1 cellular context compared by ENCODE assay signal in the genomic region with DNA sequence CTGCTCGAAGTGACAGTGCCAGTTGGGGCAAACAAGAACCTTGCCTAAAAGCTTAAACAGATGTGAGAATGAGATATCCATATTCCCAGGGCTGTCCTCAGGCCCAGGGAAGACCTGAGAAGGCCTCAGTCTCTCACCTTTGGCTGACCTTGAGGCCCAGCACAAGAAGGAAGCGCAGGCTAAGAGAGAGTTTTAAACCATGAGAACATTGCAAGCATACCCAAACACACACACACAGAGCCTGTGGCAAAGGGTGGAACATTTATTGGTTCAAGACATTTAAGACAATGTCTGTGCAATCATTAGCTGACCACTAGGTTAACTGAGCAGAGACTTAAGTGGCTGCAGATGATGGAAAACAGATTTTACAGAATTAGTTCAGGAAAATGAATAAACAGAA.
TF ChIP-seq lines count a peak whose summit lies in the region.

No MANE protein-coding gene starts in this region.

TF ChIP-seq in GM23338, 12 proteins besides CTCF, POLR2A, EP300 and RAD21 (continued from another document):
- TF ChIP-seq, protein P1, sequence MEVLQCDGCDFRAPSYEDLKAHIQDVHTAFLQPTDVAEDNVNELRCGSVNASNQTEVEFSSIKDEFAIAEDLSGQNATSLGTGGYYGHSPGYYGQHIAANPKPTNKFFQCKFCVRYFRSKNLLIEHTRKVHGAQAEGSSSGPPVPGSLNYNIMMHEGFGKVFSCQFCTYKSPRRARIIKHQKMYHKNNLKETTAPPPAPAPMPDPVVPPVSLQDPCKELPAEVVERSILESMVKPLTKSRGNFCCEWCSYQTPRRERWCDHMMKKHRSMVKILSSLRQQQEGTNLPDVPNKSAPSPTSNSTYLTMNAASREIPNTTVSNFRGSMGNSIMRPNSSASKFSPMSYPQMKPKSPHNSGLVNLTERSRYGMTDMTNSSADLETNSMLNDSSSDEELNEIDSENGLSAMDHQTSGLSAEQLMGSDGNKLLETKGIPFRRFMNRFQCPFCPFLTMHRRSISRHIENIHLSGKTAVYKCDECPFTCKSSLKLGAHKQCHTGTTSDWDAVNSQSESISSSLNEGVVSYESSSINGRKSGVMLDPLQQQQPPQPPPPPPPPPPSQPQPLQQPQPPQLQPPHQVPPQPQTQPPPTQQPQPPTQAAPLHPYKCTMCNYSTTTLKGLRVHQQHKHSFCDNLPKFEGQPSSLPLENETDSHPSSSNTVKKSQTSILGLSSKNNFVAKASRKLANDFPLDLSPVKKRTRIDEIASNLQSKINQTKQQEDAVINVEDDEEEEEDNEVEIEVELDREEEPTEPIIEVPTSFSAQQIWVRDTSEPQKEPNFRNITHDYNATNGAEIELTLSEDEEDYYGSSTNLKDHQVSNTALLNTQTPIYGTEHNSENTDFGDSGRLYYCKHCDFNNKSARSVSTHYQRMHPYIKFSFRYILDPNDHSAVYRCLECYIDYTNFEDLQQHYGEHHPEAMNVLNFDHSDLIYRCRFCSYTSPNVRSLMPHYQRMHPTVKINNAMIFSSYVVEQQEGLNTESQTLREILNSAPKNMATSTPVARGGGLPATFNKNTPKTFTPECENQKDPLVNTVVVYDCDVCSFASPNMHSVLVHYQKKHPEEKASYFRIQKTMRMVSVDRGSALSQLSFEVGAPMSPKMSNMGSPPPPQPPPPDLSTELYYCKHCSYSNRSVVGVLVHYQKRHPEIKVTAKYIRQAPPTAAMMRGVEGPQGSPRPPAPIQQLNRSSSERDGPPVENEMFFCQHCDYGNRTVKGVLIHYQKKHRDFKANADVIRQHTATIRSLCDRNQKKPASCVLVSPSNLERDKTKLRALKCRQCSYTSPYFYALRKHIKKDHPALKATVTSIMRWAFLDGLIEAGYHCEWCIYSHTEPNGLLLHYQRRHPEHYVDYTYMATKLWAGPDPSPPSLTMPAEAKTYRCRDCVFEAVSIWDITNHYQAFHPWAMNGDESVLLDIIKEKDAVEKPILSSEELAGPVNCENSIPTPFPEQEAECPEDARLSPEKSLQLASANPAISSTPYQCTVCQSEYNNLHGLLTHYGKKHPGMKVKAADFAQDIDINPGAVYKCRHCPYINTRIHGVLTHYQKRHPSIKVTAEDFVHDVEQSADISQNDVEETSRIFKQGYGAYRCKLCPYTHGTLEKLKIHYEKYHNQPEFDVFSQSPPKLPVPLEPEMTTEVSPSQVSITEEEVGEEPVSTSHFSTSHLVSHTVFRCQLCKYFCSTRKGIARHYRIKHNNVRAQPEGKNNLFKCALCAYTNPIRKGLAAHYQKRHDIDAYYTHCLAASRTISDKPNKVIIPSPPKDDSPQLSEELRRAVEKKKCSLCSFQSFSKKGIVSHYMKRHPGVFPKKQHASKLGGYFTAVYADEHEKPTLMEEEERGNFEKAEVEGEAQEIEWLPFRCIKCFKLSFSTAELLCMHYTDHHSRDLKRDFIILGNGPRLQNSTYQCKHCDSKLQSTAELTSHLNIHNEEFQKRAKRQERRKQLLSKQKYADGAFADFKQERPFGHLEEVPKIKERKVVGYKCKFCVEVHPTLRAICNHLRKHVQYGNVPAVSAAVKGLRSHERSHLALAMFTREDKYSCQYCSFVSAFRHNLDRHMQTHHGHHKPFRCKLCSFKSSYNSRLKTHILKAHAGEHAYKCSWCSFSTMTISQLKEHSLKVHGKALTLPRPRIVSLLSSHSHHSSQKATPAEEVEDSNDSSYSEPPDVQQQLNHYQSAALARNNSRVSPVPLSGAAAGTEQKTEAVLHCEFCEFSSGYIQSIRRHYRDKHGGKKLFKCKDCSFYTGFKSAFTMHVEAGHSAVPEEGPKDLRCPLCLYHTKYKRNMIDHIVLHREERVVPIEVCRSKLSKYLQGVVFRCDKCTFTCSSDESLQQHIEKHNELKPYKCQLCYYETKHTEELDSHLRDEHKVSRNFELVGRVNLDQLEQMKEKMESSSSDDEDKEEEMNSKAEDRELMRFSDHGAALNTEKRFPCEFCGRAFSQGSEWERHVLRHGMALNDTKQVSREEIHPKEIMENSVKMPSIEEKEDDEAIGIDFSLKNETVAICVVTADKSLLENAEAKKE (CRISPR knock-in tag; IDR thresholded peaks at IDR 0.05): no peak
- TF ChIP-seq EZH2phosphoT487 (IDR thresholded peaks at IDR 0.05; ENCODE audit: unreplicated experiment) (no peak), POLR2AphosphoS5 (IDR thresholded peaks at IDR 0.05; ENCODE audit: low read depth) (no peak), STAT1 (IDR thresholded peaks at IDR 0.05; ENCODE audit: unreplicated experiment) (no peak), ZNF114 (CRISPR knock-in tag; IDR thresholded peaks at IDR 0.05) (no peak), JUNB (IDR thresholded peaks at IDR 0.05; ENCODE audit: unreplicated experiment) (no peak)
